ENCODE assay signal across 7 cellular contexts in genomic region chr17:64661041-64661730, GRCh38. TPM values are rescaled to one million over a fixed set of nuclear protein-coding genes. Genes with fewer than 3 reads are reported as not detected.
DNase-seq lines count a peak whose midpoint lies in the region; FAIRE-seq and TF ChIP-seq lines count a peak whose summit lies in the region.
"Not testable (repeated sequence)": the region's sequence is repeated elsewhere in the genome, so short reads cannot be mapped to it uniquely, and the experiment has no call there.

No MANE protein-coding gene starts in this region.

- H3K79me1 ChIP-seq in mesendoderm (ENCODE audit: low read length): not testable (repeated sequence)

- peaks cover 33% of the 10 kb centered on the region; the same call in 1 of the 2 replicates for H3K79me2 ChIP-seq in KMS-11 (ENCODE audit: insufficient read depth, low read depth)
- H3K79me2 ChIP-seq in mesendoderm (ENCODE audit: control insufficient read depth, insufficient read depth, low read length): peaks cover 27% of the 10 kb centered on the region

- DNase-seq in GM19239 (ENCODE audit: insufficient read length, low spot score); epithelial cell of proximal tubule (ENCODE audit: low read depth); mesendoderm: not testable (repeated sequence)
- DNase-seq in SW480 (ENCODE audit: low spot score): peak; percentile 68
- DNase-seq in activated effector memory CD4-positive, alpha-beta T cell treated with Interleukin-2 at 50 U/mL for 16 hours: peak; percentile 22
- peak; percentile 50 for DNase-seq in stimulated activated CD4-positive, alpha-beta T cell treated with anti-CD3 and anti-CD28 coated beads, Interleukin-15, amount 100 ng/mL, for 24 hours

- H4K5ac ChIP-seq in mesendoderm (ENCODE audit: low read length): not testable (repeated sequence)

- H3K56ac ChIP-seq in mesendoderm (ENCODE audit: low read length): peak overlapping the region; percentile 83

- H3K4me3 ChIP-seq in KMS-11 (IDR thresholded peaks at IDR 0.05; ENCODE audit: insufficient read depth, low read depth, low read length): not testable (repeated sequence)
- H3K4me3 ChIP-seq in epithelial cell of proximal tubule (ENCODE audit: low read depth, low read length): peak overlapping the region; percentile 64
- H3K4me3 ChIP-seq in mesendoderm (ENCODE audit: low read length): peak overlapping the region; percentile 75

- peak overlapping the region; percentile 94 for H3K18ac ChIP-seq in mesendoderm (ENCODE audit: low read length)

- not testable (repeated sequence) for H4K8ac ChIP-seq in mesendoderm (ENCODE audit: low read depth, low read length)

- H2BK15ac ChIP-seq in mesendoderm (replicated peaks; ENCODE audit: low read depth): not testable (repeated sequence)

- not testable (repeated sequence) for TF ChIP-seq CTCF in KMS-11 (conservative IDR thresholded peaks at IDR 0.05; ENCODE audit: low read depth, low read length); epithelial cell of proximal tubule (conservative IDR thresholded peaks at IDR 0.05; ENCODE audit: low read depth, low read length)

- peak overlapping the region; percentile 91 for H3K4ac ChIP-seq in mesendoderm (ENCODE audit: low read depth, low read length)

- H4K20me1 ChIP-seq in KMS-11 (ENCODE audit: insufficient read depth): not testable (repeated sequence)

- H2BK120ac ChIP-seq in mesendoderm (ENCODE audit: low read depth, low read length): not testable (repeated sequence)

- H3K23ac ChIP-seq in mesendoderm (ENCODE audit: low read length): not testable (repeated sequence)

- not testable (repeated sequence) for H3K27me3 ChIP-seq in KMS-11 (ENCODE audit: insufficient read depth, low read depth); mesendoderm (ENCODE audit: insufficient read depth, low read length, poor library complexity)

- peak; percentile 79 for FAIRE-seq in GM19239 (lab: Jason Lieb, UNC)

- H2BK5ac ChIP-seq in mesendoderm (ENCODE audit: low read length): not testable (repeated sequence)

- H3K4me2 ChIP-seq in KMS-11 (peak overlapping the region; percentile 81), mesendoderm (ENCODE audit: low read length) (peak overlapping the region; percentile 62)

- no CpG with 5 or more reads among the region's 35 CpGs for WGBS in mesendoderm (ENCODE audit: extremely low coverage, insufficient coverage, low lambda C conversion rate)

- not testable (repeated sequence) for H3K36me3 ChIP-seq in KMS-11 (ENCODE audit: insufficient read depth); mesendoderm (ENCODE audit: control insufficient read depth, insufficient read depth, low read length)

- H3K4me1 ChIP-seq in KMS-11 (ENCODE audit: low read depth, poor library complexity, severe bottlenecking): peaks cover 21% of the 10 kb centered on the region
- not testable (repeated sequence) for H3K4me1 ChIP-seq in mesendoderm (ENCODE audit: control insufficient read depth, low read depth, low read length)

- not testable (repeated sequence) for H2AK5ac ChIP-seq in mesendoderm (ENCODE audit: low read length)

- not testable (repeated sequence) for H3K27ac ChIP-seq in KMS-11; mesendoderm (ENCODE audit: low read depth, low read length)

- H3K9ac ChIP-seq in KMS-11: peak overlapping the region; percentile 49; the same call in 1 of the 2 replicates
- peak overlapping the region; percentile 75 for H3K9ac ChIP-seq in mesendoderm (ENCODE audit: low read length)

- peak overlapping the region; percentile 60; the same call in 1 of the 2 replicates for H2AFZ ChIP-seq in KMS-11 (ENCODE audit: low read depth)

RNA-seq across cellular contexts. Expression of gene SMURF2, which starts 0.9 kb away (rescaled TPM):
- total RNA-seq in epithelial cell of proximal tubule: 33.3 and 48.3 TPM in 2 replicates
- polyA plus RNA-seq in mesendoderm (2013, experiment 1 of 2): 23.1 TPM
- polyA plus RNA-seq in mesendoderm (2013, experiment 2 of 2): 23.3 TPM
